Comparison of ENCODE assay signal across 1 cellular context in the genomic region with DNA sequence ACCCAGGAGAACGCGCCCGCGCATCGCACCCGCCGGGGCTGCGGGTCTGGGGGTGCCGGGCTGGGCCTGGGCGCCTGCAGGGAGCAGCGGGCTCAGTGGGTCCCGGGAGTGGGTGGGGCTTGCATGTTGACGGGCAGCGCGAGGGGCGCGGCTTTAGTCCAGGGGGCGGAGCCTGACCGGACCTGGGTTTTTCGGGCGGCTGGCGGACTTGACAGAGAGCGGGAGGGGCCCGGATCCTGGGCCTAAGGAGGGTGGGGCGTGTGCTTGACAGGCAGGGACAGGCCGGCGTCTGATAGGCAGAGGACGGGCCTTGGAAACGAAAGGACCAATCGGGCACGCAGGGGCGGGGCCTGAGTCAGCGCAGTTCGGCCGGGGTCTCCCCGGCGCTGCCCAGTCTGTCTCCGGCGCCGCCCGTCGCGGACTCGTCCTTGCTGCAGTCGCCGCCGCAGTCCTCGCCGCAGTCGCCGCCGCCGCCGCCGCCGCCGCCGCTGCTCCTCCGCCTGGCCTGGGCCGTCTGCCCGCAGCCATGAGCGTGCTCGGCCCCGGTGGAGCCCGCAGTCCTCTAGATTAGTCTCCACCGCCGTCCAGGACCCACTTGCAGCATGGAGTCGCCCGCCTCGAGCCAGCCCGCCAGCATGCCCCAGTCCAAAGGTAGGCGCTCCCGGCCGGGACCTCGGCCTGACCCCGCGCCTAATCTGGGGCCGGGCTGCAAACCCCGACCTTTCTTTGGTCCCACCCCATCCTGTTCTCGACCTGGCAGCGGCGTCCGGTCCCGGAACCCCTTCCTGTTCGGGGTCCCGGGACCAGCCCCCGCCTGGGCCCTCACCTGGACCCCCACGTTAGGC.
TF ChIP-seq lines count a peak whose summit lies in the region.

A gene (plus strand): TSS at position 393 of the 845 bp plus-strand sequence. CDS start 210 bp downstream, at position 603.

TF ChIP-seq in HepG2, 621 proteins besides CTCF, POLR2A, EP300 and RAD21 (continued from another document and continues in another):
- TF ChIP-seq ZNF776 (CRISPR knock-in tag; IDR thresholded peaks at IDR 0.05) = no peak
- TF ChIP-seq, protein P1, sequence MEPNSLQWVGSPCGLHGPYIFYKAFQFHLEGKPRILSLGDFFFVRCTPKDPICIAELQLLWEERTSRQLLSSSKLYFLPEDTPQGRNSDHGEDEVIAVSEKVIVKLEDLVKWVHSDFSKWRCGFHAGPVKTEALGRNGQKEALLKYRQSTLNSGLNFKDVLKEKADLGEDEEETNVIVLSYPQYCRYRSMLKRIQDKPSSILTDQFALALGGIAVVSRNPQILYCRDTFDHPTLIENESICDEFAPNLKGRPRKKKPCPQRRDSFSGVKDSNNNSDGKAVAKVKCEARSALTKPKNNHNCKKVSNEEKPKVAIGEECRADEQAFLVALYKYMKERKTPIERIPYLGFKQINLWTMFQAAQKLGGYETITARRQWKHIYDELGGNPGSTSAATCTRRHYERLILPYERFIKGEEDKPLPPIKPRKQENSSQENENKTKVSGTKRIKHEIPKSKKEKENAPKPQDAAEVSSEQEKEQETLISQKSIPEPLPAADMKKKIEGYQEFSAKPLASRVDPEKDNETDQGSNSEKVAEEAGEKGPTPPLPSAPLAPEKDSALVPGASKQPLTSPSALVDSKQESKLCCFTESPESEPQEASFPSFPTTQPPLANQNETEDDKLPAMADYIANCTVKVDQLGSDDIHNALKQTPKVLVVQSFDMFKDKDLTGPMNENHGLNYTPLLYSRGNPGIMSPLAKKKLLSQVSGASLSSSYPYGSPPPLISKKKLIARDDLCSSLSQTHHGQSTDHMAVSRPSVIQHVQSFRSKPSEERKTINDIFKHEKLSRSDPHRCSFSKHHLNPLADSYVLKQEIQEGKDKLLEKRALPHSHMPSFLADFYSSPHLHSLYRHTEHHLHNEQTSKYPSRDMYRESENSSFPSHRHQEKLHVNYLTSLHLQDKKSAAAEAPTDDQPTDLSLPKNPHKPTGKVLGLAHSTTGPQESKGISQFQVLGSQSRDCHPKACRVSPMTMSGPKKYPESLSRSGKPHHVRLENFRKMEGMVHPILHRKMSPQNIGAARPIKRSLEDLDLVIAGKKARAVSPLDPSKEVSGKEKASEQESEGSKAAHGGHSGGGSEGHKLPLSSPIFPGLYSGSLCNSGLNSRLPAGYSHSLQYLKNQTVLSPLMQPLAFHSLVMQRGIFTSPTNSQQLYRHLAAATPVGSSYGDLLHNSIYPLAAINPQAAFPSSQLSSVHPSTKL (CRISPR knock-in tag; IDR thresholded peaks at IDR 0.05) = no peak
- TF ChIP-seq, protein P2, sequence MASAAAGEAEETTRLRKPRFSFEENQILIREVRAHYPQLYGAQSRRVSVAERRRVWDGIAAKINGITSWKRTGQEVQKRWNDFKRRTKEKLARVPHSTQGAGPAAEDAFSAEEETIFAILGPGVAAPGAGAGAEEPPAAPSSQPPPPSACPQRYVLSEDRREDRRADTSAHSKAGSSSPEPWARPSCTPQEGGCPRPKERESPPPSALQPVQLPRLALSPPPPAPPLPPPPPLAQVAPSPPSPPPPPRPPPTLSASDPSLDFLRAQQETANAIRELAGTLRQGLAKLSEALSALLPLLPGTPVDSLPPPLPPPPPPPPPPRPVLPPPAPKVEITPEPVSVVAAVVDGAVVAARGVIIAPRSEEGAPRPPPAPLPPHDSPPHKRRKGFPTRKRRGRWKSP (CRISPR knock-in tag; IDR thresholded peaks at IDR 0.05) = no peak
- TF ChIP-seq FOXO1 (CRISPR knock-in tag; IDR thresholded peaks at IDR 0.05) = no peak; the same call in 1 of the 2 replicates
- TF ChIP-seq NR2C2 (CRISPR knock-in tag; IDR thresholded peaks at IDR 0.05; ENCODE audit: borderline replicate concordance) = peak; percentile 21; the same call in 1 of the 2 replicates
- TF ChIP-seq NCOA2 (CRISPR knock-in tag; IDR thresholded peaks at IDR 0.05) = no peak
- TF ChIP-seq, protein P3, sequence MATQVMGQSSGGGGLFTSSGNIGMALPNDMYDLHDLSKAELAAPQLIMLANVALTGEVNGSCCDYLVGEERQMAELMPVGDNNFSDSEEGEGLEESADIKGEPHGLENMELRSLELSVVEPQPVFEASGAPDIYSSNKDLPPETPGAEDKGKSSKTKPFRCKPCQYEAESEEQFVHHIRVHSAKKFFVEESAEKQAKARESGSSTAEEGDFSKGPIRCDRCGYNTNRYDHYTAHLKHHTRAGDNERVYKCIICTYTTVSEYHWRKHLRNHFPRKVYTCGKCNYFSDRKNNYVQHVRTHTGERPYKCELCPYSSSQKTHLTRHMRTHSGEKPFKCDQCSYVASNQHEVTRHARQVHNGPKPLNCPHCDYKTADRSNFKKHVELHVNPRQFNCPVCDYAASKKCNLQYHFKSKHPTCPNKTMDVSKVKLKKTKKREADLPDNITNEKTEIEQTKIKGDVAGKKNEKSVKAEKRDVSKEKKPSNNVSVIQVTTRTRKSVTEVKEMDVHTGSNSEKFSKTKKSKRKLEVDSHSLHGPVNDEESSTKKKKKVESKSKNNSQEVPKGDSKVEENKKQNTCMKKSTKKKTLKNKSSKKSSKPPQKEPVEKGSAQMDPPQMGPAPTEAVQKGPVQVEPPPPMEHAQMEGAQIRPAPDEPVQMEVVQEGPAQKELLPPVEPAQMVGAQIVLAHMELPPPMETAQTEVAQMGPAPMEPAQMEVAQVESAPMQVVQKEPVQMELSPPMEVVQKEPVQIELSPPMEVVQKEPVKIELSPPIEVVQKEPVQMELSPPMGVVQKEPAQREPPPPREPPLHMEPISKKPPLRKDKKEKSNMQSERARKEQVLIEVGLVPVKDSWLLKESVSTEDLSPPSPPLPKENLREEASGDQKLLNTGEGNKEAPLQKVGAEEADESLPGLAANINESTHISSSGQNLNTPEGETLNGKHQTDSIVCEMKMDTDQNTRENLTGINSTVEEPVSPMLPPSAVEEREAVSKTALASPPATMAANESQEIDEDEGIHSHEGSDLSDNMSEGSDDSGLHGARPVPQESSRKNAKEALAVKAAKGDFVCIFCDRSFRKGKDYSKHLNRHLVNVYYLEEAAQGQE (IDR thresholded peaks at IDR 0.05; ENCODE audit: borderline replicate concordance in 1 of 2, low read depth in 1 of 2, low read length in 2 of 2) = peak in 1 of 2 experiments; percentile 63; a peak in 1 of 4 replicates
- TF ChIP-seq XRCC5 (optimal IDR thresholded peaks at IDR 0.05; ENCODE audit: low read length) = no peak
- TF ChIP-seq ZFYVE20 (CRISPR knock-in tag; IDR thresholded peaks at IDR 0.05; ENCODE audit: borderline replicate concordance, low read depth) = no peak
- TF ChIP-seq, protein P4, sequence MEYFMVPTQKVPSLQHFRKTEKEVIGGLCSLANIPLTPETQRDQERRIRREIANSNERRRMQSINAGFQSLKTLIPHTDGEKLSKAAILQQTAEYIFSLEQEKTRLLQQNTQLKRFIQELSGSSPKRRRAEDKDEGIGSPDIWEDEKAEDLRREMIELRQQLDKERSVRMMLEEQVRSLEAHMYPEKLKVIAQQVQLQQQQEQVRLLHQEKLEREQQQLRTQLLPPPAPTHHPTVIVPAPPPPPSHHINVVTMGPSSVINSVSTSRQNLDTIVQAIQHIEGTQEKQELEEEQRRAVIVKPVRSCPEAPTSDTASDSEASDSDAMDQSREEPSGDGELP (IDR thresholded peaks at IDR 0.05; ENCODE audit: borderline replicate concordance, low read depth) = no peak
- TF ChIP-seq, protein P5, sequence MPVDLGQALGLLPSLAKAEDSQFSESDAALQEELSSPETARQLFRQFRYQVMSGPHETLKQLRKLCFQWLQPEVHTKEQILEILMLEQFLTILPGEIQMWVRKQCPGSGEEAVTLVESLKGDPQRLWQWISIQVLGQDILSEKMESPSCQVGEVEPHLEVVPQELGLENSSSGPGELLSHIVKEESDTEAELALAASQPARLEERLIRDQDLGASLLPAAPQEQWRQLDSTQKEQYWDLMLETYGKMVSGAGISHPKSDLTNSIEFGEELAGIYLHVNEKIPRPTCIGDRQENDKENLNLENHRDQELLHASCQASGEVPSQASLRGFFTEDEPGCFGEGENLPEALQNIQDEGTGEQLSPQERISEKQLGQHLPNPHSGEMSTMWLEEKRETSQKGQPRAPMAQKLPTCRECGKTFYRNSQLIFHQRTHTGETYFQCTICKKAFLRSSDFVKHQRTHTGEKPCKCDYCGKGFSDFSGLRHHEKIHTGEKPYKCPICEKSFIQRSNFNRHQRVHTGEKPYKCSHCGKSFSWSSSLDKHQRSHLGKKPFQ (CRISPR knock-in tag; IDR thresholded peaks at IDR 0.05; ENCODE audit: insufficient replicate concordance) = no peak
- TF ChIP-seq, protein P6, sequence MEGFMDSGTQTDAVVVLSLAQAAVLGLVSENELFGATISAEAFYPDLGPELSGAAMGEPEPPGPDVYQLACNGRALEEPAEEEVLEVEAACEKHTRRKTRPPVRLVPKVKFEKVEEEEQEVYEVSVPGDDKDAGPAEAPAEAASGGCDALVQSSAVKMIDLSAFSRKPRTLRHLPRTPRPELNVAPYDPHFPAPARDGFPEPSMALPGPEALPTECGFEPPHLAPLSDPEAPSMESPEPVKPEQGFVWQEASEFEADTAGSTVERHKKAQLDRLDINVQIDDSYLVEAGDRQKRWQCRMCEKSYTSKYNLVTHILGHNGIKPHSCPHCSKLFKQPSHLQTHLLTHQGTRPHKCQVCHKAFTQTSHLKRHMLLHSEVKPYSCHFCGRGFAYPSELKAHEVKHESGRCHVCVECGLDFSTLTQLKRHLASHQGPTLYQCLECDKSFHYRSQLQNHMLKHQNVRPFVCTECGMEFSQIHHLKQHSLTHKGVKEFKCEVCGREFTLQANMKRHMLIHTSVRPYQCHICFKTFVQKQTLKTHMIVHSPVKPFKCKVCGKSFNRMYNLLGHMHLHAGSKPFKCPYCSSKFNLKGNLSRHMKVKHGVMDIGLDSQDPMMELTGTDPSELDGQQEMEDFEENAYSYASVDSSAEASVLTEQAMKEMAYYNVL (CRISPR knock-in tag; IDR thresholded peaks at IDR 0.05; ENCODE audit: borderline replicate concordance) = no peak
- TF ChIP-seq KLF13 (CRISPR knock-in tag; IDR thresholded peaks at IDR 0.05) = no peak
- no peak for TF ChIP-seq TP53 (CRISPR knock-in tag; conservative IDR thresholded peaks at IDR 0.05)
- no peak for TF ChIP-seq KMT2B (CRISPR knock-in tag; IDR thresholded peaks at IDR 0.05)
- TF ChIP-seq PTBP1 (IDR thresholded peaks at IDR 0.05; ENCODE audit: low read depth, low read length, poor library complexity, severe bottlenecking) = no peak
- TF ChIP-seq HDAC2 (CRISPR knock-in tag; IDR thresholded peaks at IDR 0.05) = peak; percentile 19; the same call in 1 of the 2 replicates
- TF ChIP-seq MYC (CRISPR knock-in tag; IDR thresholded peaks at IDR 0.05; ENCODE audit: borderline replicate concordance) = peak; percentile 53; the same call in 1 of the 2 replicates
- TF ChIP-seq, protein P7, sequence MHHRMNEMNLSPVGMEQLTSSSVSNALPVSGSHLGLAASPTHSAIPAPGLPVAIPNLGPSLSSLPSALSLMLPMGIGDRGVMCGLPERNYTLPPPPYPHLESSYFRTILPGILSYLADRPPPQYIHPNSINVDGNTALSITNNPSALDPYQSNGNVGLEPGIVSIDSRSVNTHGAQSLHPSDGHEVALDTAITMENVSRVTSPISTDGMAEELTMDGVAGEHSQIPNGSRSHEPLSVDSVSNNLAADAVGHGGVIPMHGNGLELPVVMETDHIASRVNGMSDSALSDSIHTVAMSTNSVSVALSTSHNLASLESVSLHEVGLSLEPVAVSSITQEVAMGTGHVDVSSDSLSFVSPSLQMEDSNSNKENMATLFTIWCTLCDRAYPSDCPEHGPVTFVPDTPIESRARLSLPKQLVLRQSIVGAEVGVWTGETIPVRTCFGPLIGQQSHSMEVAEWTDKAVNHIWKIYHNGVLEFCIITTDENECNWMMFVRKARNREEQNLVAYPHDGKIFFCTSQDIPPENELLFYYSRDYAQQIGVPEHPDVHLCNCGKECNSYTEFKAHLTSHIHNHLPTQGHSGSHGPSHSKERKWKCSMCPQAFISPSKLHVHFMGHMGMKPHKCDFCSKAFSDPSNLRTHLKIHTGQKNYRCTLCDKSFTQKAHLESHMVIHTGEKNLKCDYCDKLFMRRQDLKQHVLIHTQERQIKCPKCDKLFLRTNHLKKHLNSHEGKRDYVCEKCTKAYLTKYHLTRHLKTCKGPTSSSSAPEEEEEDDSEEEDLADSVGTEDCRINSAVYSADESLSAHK (CRISPR knock-in tag; IDR thresholded peaks at IDR 0.05; ENCODE audit: borderline replicate concordance) = no peak
- no peak for TF ChIP-seq AGO1 (IDR thresholded peaks at IDR 0.05; ENCODE audit: low read depth, low read length, poor library complexity, severe bottlenecking)
- no peak for TF ChIP-seq ZBTB3 (CRISPR knock-in tag; IDR thresholded peaks at IDR 0.05; ENCODE audit: borderline replicate concordance, low read depth)
- TF ChIP-seq ARHGAP35 (CRISPR knock-in tag; IDR thresholded peaks at IDR 0.05; ENCODE audit: borderline replicate concordance) = no peak
- TF ChIP-seq, protein P8, sequence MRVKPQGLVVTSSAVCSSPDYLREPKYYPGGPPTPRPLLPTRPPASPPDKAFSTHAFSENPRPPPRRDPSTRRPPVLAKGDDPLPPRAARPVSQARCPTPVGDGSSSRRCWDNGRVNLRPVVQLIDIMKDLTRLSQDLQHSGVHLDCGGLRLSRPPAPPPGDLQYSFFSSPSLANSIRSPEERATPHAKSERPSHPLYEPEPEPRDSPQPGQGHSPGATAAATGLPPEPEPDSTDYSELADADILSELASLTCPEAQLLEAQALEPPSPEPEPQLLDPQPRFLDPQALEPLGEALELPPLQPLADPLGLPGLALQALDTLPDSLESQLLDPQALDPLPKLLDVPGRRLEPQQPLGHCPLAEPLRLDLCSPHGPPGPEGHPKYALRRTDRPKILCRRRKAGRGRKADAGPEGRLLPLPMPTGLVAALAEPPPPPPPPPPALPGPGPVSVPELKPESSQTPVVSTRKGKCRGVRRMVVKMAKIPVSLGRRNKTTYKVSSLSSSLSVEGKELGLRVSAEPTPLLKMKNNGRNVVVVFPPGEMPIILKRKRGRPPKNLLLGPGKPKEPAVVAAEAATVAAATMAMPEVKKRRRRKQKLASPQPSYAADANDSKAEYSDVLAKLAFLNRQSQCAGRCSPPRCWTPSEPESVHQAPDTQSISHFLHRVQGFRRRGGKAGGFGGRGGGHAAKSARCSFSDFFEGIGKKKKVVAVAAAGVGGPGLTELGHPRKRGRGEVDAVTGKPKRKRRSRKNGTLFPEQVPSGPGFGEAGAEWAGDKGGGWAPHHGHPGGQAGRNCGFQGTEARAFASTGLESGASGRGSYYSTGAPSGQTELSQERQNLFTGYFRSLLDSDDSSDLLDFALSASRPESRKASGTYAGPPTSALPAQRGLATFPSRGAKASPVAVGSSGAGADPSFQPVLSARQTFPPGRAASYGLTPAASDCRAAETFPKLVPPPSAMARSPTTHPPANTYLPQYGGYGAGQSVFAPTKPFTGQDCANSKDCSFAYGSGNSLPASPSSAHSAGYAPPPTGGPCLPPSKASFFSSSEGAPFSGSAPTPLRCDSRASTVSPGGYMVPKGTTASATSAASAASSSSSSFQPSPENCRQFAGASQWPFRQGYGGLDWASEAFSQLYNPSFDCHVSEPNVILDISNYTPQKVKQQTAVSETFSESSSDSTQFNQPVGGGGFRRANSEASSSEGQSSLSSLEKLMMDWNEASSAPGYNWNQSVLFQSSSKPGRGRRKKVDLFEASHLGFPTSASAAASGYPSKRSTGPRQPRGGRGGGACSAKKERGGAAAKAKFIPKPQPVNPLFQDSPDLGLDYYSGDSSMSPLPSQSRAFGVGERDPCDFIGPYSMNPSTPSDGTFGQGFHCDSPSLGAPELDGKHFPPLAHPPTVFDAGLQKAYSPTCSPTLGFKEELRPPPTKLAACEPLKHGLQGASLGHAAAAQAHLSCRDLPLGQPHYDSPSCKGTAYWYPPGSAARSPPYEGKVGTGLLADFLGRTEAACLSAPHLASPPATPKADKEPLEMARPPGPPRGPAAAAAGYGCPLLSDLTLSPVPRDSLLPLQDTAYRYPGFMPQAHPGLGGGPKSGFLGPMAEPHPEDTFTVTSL (CRISPR knock-in tag; IDR thresholded peaks at IDR 0.05; ENCODE audit: borderline replicate concordance) = no peak
- no peak for TF ChIP-seq JARID2 (CRISPR knock-in tag; IDR thresholded peaks at IDR 0.05; ENCODE audit: insufficient replicate concordance)
- TF ChIP-seq HHEX (CRISPR knock-in tag; IDR thresholded peaks at IDR 0.05) = no peak
- no peak for TF ChIP-seq CENPX (CRISPR knock-in tag; IDR thresholded peaks at IDR 0.05)
- no peak for TF ChIP-seq JDP2 (CRISPR knock-in tag; IDR thresholded peaks at IDR 0.05; ENCODE audit: borderline replicate concordance)
- TF ChIP-seq HOXA3 (CRISPR knock-in tag; IDR thresholded peaks at IDR 0.05) = no peak
- TF ChIP-seq ZFP41 (CRISPR knock-in tag; IDR thresholded peaks at IDR 0.05; ENCODE audit: borderline replicate concordance) = no peak
